10 cellular contexts compared by ENCODE assay signal in genomic region chr4:123661080-123661737, GRCh38.
A peak's percentile ranks its signal among the peaks of the same experiment; 100 is the strongest.
DNase-seq lines count a peak whose midpoint lies in the region; ATAC-seq and TF ChIP-seq lines count a peak whose summit lies in the region.
"Had no signal": no experiment of that assay in that cellular context is flagged by ENCODE, and none has a peak within 500 bp of the region (broad histone marks: within the 10 kb centered on the region; RNA-seq: fewer than 3 reads in every experiment).

No MANE protein-coding gene starts in this region.

- peak; percentile 30 for DNase-seq in AG08395 (ENCODE audit: low spot score)
- no peak for DNase-seq in H9
- peak; percentile 20 for DNase-seq in astrocyte of the hippocampus (ENCODE audit: low read depth, low spot score)
- peak; percentile 33 for DNase-seq in left kidney (ENCODE audit: low read depth, low spot score)
- DNase-seq in activated T-cell treated with anti-CD3 and anti-CD28 coated beads, Interleukin-2, amount 50 U/mL, for 24 hours = no peak
- DNase-seq: stimulated activated CD4-positive, alpha-beta T cell treated with anti-CD3 and anti-CD28 coated beads, Interleukin-4, amount 100 ng/mL, for 4 hours had no signal

- peaks cover 17 to 24% of the 10 kb centered on the region in 2 experiments for H3K9me3 Mint-ChIP-seq in H9
- peaks cover 8% of the 10 kb centered on the region for H3K9me3 Mint-ChIP-seq in activated T-cell treated with anti-CD3 and anti-CD28 coated beads, Interleukin-2, amount 50 U/mL, for 24 hours
- H3K9me3 Mint-ChIP-seq: central memory CD8-positive, alpha-beta T cell had no signal

- no peak overlapping the region for H3K4me2 ChIP-seq in H9 (ENCODE audit: insufficient read depth, insufficient read length, low read length)

- H3K56ac ChIP-seq in H9 (ENCODE audit: insufficient read length, low read depth, low read length) = no peak overlapping the region

- H3T11ph ChIP-seq in H9 (ENCODE audit: low read length) = no peak overlapping the region

- no peak overlapping the region for H2BK12ac ChIP-seq in H9 (ENCODE audit: insufficient read length, low read depth, low read length)

- H4K8ac ChIP-seq in H9 (replicated peaks; ENCODE audit: insufficient read length, low read depth, low read length) = no peak overlapping the region

- H3K4ac ChIP-seq in H9 (ENCODE audit: low read depth, low read length) = no peak overlapping the region

- H3K18ac ChIP-seq in H9 (ENCODE audit: insufficient read length, low read depth, low read length) = no peak overlapping the region

- H4K91ac ChIP-seq in H9 (ENCODE audit: insufficient read length, low read depth, low read length) = no peak overlapping the region

- no peaks in the 10 kb centered on the region for H4K20me1 ChIP-seq in H9 (ENCODE audit: control insufficient read depth, insufficient read depth, insufficient read length)

- peak; percentile 70 for TF ChIP-seq CTCF in H9 (conservative IDR thresholded peaks at IDR 0.05)

- H3K4me1 Mint-ChIP-seq in H9 = peaks cover 0 to 6% of the 10 kb centered on the region in 2 experiments; a peak in 2 of 4 replicates
- H3K4me1 Mint-ChIP-seq in activated T-cell treated with anti-CD3 and anti-CD28 coated beads, Interleukin-2, amount 50 U/mL, for 24 hours (ENCODE audit: low read depth) = peaks cover 13% of the 10 kb centered on the region
- H3K4me1 Mint-ChIP-seq: central memory CD8-positive, alpha-beta T cell had no signal

- H3K27ac ChIP-seq in H9 (ENCODE audit: insufficient read length, low read depth, low read length) = no peak overlapping the region

- H3K4me1 ChIP-seq in H9 (ENCODE audit: insufficient read depth, low read length) = no peaks in the 10 kb centered on the region

- H3K23me2 ChIP-seq in H9 (ENCODE audit: insufficient read length, low read depth, low read length, poor library complexity, severe bottlenecking) = no peaks in the 10 kb centered on the region

- no peak for ATAC-seq in HG02870 (IDR thresholded peaks at IDR 0.05; ENCODE audit: unreplicated experiment)
- ATAC-seq in HG02642 (IDR thresholded peaks at IDR 0.05; ENCODE audit: poor library complexity, unreplicated experiment) = no peak
- no peak for ATAC-seq in HG03108 (IDR thresholded peaks at IDR 0.05; ENCODE audit: unreplicated experiment)

- no peak overlapping the region for H4K5ac ChIP-seq in H9 (ENCODE audit: insufficient read length, low read depth, low read length)

- H3K27me3 ChIP-seq in H9 (ENCODE audit: insufficient read depth, low read length) = no peaks in the 10 kb centered on the region

- no peak overlapping the region for H3K14ac ChIP-seq in H9 (ENCODE audit: insufficient read depth, low read length)

- H3K4me3 Mint-ChIP-seq in H9 = no peak overlapping the region
- no peak overlapping the region for H3K4me3 Mint-ChIP-seq in activated T-cell treated with anti-CD3 and anti-CD28 coated beads, Interleukin-2, amount 50 U/mL, for 24 hours
- H3K4me3 Mint-ChIP-seq: central memory CD8-positive, alpha-beta T cell had no signal

- H2BK15ac ChIP-seq in H9 (ENCODE audit: low read depth, low read length) = no peak overlapping the region

- H3K23ac ChIP-seq in H9 (ENCODE audit: insufficient read length, low read depth, low read length) = no peak overlapping the region

- H3K79me1 ChIP-seq in H9 (ENCODE audit: insufficient read depth, low read depth, low read length, poor library complexity, severe bottlenecking) = no peaks in the 10 kb centered on the region

- no peaks in the 10 kb centered on the region for H3K79me2 ChIP-seq in H9 (ENCODE audit: insufficient read depth, low read length)

- H2BK20ac ChIP-seq in H9 (ENCODE audit: low read depth, low read length, poor library complexity, severe bottlenecking) = no peak overlapping the region

- H2AFZ ChIP-seq in H9 (ENCODE audit: low read length) = no peak overlapping the region

- no peak overlapping the region for H3K27ac Mint-ChIP-seq in H9
- no peak overlapping the region for H3K27ac Mint-ChIP-seq in activated T-cell treated with anti-CD3 and anti-CD28 coated beads, Interleukin-2, amount 50 U/mL, for 24 hours

- H2BK120ac ChIP-seq in H9 (ENCODE audit: low read depth, low read length, poor library complexity, severe bottlenecking) = no peak overlapping the region

- no peak overlapping the region for H3K9ac ChIP-seq in H9 (ENCODE audit: extremely low read depth, insufficient read length, low read length)

- no peak overlapping the region for H2BK5ac ChIP-seq in H9 (ENCODE audit: insufficient read length, low read length)

- peaks cover 5% of the 10 kb centered on the region for H3K9me3 ChIP-seq in H9 (ENCODE audit: control insufficient read depth, low read depth, low read length)

- peaks cover 12 to 23% (median 14%) of the 10 kb centered on the region in 3 experiments for H3K36me3 Mint-ChIP-seq in H9 (ENCODE audit: insufficient read depth in 1 of 3, low read depth in 3 of 3)
- peaks cover 3% of the 10 kb centered on the region for H3K36me3 Mint-ChIP-seq in activated T-cell treated with anti-CD3 and anti-CD28 coated beads, Interleukin-2, amount 50 U/mL, for 24 hours (ENCODE audit: low read depth)

- H2AK5ac ChIP-seq in H9 (ENCODE audit: insufficient read length, low read length) = no peak overlapping the region

- H3K27me3 Mint-ChIP-seq in H9 (ENCODE audit: low read depth) = no peaks in the 10 kb centered on the region
- H3K27me3 Mint-ChIP-seq in activated T-cell treated with anti-CD3 and anti-CD28 coated beads, Interleukin-2, amount 50 U/mL, for 24 hours = peaks cover 18% of the 10 kb centered on the region
- H3K27me3 Mint-ChIP-seq: central memory CD8-positive, alpha-beta T cell had no signal

Comparison
In these comparisons a context has a peak if more than half of its experiments do, and no peak if none do; other contexts are left out.
1. DNase-seq: peak in AG08395 (single experiment), astrocyte of the hippocampus (single experiment) and left kidney (single experiment); none in H9 (single experiment) and activated T-cell treated with anti-CD3 and anti-CD28 coated beads, Interleukin-2, amount 50 U/mL, for 24 hours (single experiment).